In genomic region chr11:30560345-30561106, GRCh38 we compare ENCODE assay signal across 1 cellular context.
TF ChIP-seq lines count a peak whose summit lies in the region.

No MANE protein-coding gene starts in this region.

TF ChIP-seq in IMR-90, 13 proteins besides CTCF, POLR2A, EP300 and RAD21 (continued from another document):
- no peak for TF ChIP-seq RCOR1 (IDR thresholded peaks at IDR 0.05; ENCODE audit: insufficient replicate concordance, low read length)
- no peak for TF ChIP-seq CHD1 (IDR thresholded peaks at IDR 0.05; ENCODE audit: low read depth, low read length)
- TF ChIP-seq MAFK (IDR thresholded peaks at IDR 0.05; ENCODE audit: low read depth, low read length), result no peak
- TF ChIP-seq BHLHE40 (IDR thresholded peaks at IDR 0.05; ENCODE audit: low read depth, low read length), result no peak
- no peak for TF ChIP-seq MXI1 (IDR thresholded peaks at IDR 0.05; ENCODE audit: borderline replicate concordance, low read depth, low read length)
- TF ChIP-seq FOS (IDR thresholded peaks at IDR 0.05; ENCODE audit: low read depth, low read length), result no peak
- no peak for TF ChIP-seq NFE2L2 (IDR thresholded peaks at IDR 0.05; ENCODE audit: low read depth, low read length)
- TF ChIP-seq SMC3 (IDR thresholded peaks at IDR 0.05; ENCODE audit: low read depth, low read length), result no peak
